8 cellular contexts compared by ENCODE assay signal in genomic region chr11:83051760-83052671, GRCh38. TPM values are rescaled to one million over a fixed set of nuclear protein-coding genes. Genes with fewer than 3 reads are reported as not detected.
A peak's percentile ranks its signal among the peaks of the same experiment; 100 is the strongest.
DNase-seq lines count a peak whose midpoint lies in the region; ATAC-seq and TF ChIP-seq lines count a peak whose summit lies in the region.

No MANE protein-coding gene starts in this region.

- WGBS in neuronal stem cell (ENCODE audit: extremely low coverage in 2 of 2, insufficient read length in 2 of 2, insufficient replicate concordance in 1 of 2), 2 donors = no CpG with 5 or more reads among the region's 6 CpGs

- H3K4me3 ChIP-seq in coronary artery = peak overlapping the region; percentile 5
- no peak overlapping the region for H3K4me3 ChIP-seq in neuronal stem cell (ENCODE audit: low read length in 2 of 2)

- H3K27ac Mint-ChIP-seq in nephron = peak overlapping the region; percentile 77 to 92 (median 85)
- H3K27ac Mint-ChIP-seq in effector memory CD8-positive, alpha-beta T cell = no peak overlapping the region

- ATAC-seq in effector memory CD8-positive, alpha-beta T cell (replicated peaks) = no peak
- ATAC-seq in HG03095 (IDR thresholded peaks at IDR 0.05; ENCODE audit: unreplicated experiment) = no peak

- DNase-seq in AG08396 (ENCODE audit: low spot score) (peak; percentile 66), NCI-H2029 treated with DMSO at 0.1 percent for 48 hours (lab: John Stamatoyannopoulos, UW) (peak; percentile 60), coronary artery (ENCODE audit: low spot score) (no peak), NAMALWA (ENCODE audit: low spot score) (no peak), neuronal stem cell (ENCODE audit: low spot score) (no peak)
- no peak for DNase-seq in effector memory CD8-positive, alpha-beta T cell

- peak overlapping the region; percentile 51 to 86 for H3K27ac ChIP-seq in coronary artery
- no peak overlapping the region for H3K27ac ChIP-seq in neuronal stem cell (replicated peaks; ENCODE audit: low read length)

- H4K91ac ChIP-seq in neuronal stem cell (ENCODE audit: low read depth, low read length, poor library complexity) = no peak overlapping the region

- H3K14ac ChIP-seq in neuronal stem cell (ENCODE audit: low read length) = no peak overlapping the region

- H2BK12ac ChIP-seq in neuronal stem cell (ENCODE audit: low read length) = no peak overlapping the region

- no peak overlapping the region for H4K8ac ChIP-seq in neuronal stem cell (ENCODE audit: low read depth, low read length)

- no peak overlapping the region for H3K4ac ChIP-seq in neuronal stem cell (ENCODE audit: low read length)

- no peak overlapping the region for H2BK120ac ChIP-seq in neuronal stem cell (ENCODE audit: low read depth, low read length)

- no peaks in the 10 kb centered on the region for H3K9me3 ChIP-seq in neuronal stem cell (replicated peaks in 1 of 2; ENCODE audit: control insufficient read depth in 2 of 2, insufficient read depth in 1 of 2, low read depth in 1 of 2, low read length in 2 of 2)

- no peaks in the 10 kb centered on the region for H3K79me1 ChIP-seq in neuronal stem cell (ENCODE audit: low read depth, low read length)

- H3K36me3 ChIP-seq in neuronal stem cell (replicated peaks in 1 of 2; ENCODE audit: control insufficient read depth in 2 of 2, insufficient read depth in 2 of 2, low read length in 2 of 2) = no peaks in the 10 kb centered on the region

- no peaks in the 10 kb centered on the region for H3K27me3 Mint-ChIP-seq in nephron (ENCODE audit: low read depth)
- no peaks in the 10 kb centered on the region for H3K27me3 Mint-ChIP-seq in effector memory CD8-positive, alpha-beta T cell

- H3K4me3 Mint-ChIP-seq in nephron = no peak overlapping the region
- H3K4me3 Mint-ChIP-seq in effector memory CD8-positive, alpha-beta T cell = no peak overlapping the region

- H3K27me3 ChIP-seq in neuronal stem cell (ENCODE audit: control insufficient read depth in 3 of 3, insufficient read depth in 3 of 3, low read depth in 1 of 3, low read length in 3 of 3) = no peaks in the 10 kb centered on the region

- no peak overlapping the region for H2AK5ac ChIP-seq in neuronal stem cell (ENCODE audit: low read depth, low read length)

- TF ChIP-seq CTCF in coronary artery (IDR thresholded peaks at IDR 0.05) = no peak
- no peak for TF ChIP-seq CTCF in nephron (IDR thresholded peaks at IDR 0.05; ENCODE audit: unreplicated experiment in 3 of 3)

- no peaks in the 10 kb centered on the region for H3K4me1 ChIP-seq in neuronal stem cell (ENCODE audit: control insufficient read depth in 2 of 2, insufficient read depth in 1 of 2, low read depth in 1 of 2, low read length in 2 of 2)

- no peak overlapping the region for H3K4me2 ChIP-seq in neuronal stem cell (ENCODE audit: insufficient read depth, low read length, poor library complexity, severe bottlenecking)

- H3K9me3 Mint-ChIP-seq in nephron = no peaks in the 10 kb centered on the region
- peaks cover 2 to 6% of the 10 kb centered on the region in 2 donors for H3K9me3 Mint-ChIP-seq in effector memory CD8-positive, alpha-beta T cell

- H2BK5ac ChIP-seq in neuronal stem cell (ENCODE audit: low read length) = no peak overlapping the region

- H2AFZ ChIP-seq in neuronal stem cell (ENCODE audit: low read length) = no peak overlapping the region

- no peak overlapping the region for H3K18ac ChIP-seq in neuronal stem cell (ENCODE audit: low read length)

- no peak overlapping the region for H3K23ac ChIP-seq in neuronal stem cell (ENCODE audit: low read depth, low read length, poor library complexity)

- H3K36me3 Mint-ChIP-seq in nephron (ENCODE audit: low read depth) = no peaks in the 10 kb centered on the region
- no peaks in the 10 kb centered on the region for H3K36me3 Mint-ChIP-seq in effector memory CD8-positive, alpha-beta T cell (ENCODE audit: insufficient read depth)

- H3K4me1 Mint-ChIP-seq in nephron = peaks cover 44% of the 10 kb centered on the region
- H3K4me1 Mint-ChIP-seq in effector memory CD8-positive, alpha-beta T cell (ENCODE audit: low read depth in 2 of 2) = peaks cover 16 to 25% of the 10 kb centered on the region in 2 donors

- no peak overlapping the region for H3K9ac ChIP-seq in neuronal stem cell (ENCODE audit: low read depth, low read length, poor library complexity)

- H2BK15ac ChIP-seq in neuronal stem cell (ENCODE audit: low read length) = no peak overlapping the region

RNA-seq across cellular contexts. Expression of gene RAB30, which starts 19.7 kb away (rescaled TPM):
- polyA plus RNA-seq in neuronal stem cell (2013, experiment 1 of 2) = 2.9 TPM
- 2.9 TPM for polyA plus RNA-seq in neuronal stem cell (2013, experiment 2 of 2)

Comparison
In these comparisons a context has a peak if more than half of its experiments do, and no peak if none do; other contexts are left out.
1. DNase-seq: peak in AG08396 (single experiment) and NCI-H2029 treated with DMSO at 0.1 percent for 48 hours (single experiment); none in coronary artery (single experiment), NAMALWA (single experiment), effector memory CD8-positive, alpha-beta T cell (0 of 3) and neuronal stem cell (single experiment).
2. H3K27ac Mint-ChIP-seq: peak in nephron (3 of 3); none in effector memory CD8-positive, alpha-beta T cell (0 of 2).